In the genomic region with DNA sequence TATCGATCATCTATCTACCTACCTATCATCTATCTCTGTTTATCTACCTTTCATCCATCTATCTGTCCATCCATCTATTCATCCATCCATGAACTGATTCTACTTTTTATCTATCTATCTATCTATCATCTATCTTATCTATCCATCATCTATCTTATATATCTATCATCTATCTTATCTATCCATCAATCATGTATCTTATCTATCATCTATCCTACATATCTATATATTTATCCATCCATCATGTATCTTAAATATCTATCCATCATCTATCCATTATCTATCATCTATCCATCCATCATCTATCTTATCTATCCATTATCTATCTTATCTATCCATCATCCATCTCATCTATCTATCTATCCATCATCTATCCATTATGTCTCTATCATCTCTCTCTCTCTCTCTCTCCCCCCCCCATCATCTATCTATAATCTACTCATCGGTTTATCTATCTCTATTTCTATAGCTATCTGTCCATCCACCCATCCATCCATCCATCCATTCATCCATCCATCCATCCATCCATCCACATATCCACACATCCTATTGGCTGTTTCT, we compare ENCODE assay signal across 21 cellular contexts.
"Had no signal": no experiment of that assay in that cellular context is flagged by ENCODE, and none has a peak within 500 bp of the region (broad histone marks: within the 10 kb centered on the region; RNA-seq: fewer than 3 reads in every experiment).

No MANE protein-coding gene starts in this region.

- DNase-seq: Karpas-422, KG1, MG63, NCI-H1092, NCI-H1105 treated with DMSO at 0.1 percent for 48 hours, NCI-H1417 treated with DMSO at 0.1 percent for 48 hours, NCI-H146, NCI-H1694 treated with DMSO at 0.1 percent for 48 hours, NCI-H1930, NCI-H2081, NCI-H2107, NCI-H2227 treated with DMSO at 0.1 percent for 48 hours, NCI-H524, NCI-H526 treated with DMSO at 0.1 percent for 48 hours, NCI-H748 treated with DMSO at 0.1 percent for 48 hours, Right ventricle myocardium superior, RPMI8226, SIG-M5 had no signal

- H3K36me3 ChIP-seq: MG63, SJSA1 had no signal

- H3K27ac ChIP-seq: SJSA1, SK-N-MC had no signal

- FAIRE-seq: RCC 7860 had no signal

- H3K4me3 ChIP-seq: MG63, SJSA1, SK-N-MC had no signal

- H3K4me1 ChIP-seq: SJSA1 had no signal

- H3K9me3 ChIP-seq: MG63, SJSA1 had no signal
